Comparison of ENCODE assay signal across 10 cellular contexts in the genomic region with DNA sequence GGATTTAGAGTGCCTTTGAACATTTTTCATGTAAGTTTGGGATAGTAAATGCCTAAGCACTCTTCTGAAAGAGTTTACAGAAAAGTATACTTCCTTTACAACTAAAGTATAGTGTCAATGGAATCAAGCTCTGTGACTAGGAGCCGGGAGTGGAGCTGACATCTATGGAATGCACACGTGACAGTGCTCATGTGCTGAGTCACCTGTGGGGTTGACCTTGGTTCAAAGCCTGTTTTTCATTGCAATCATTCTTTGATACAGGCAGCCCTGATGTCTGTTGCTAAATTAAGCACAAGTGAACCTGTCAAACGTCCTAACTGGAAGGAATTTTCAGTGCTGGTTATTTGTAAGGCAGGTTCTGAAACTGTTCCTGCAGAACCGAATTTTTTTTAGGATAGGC.
DNase-seq lines count a peak whose midpoint lies in the region; ATAC-seq and TF ChIP-seq lines count a peak whose summit lies in the region.
"Had no signal": no experiment of that assay in that cellular context is flagged by ENCODE, and none has a peak within 500 bp of the region (broad histone marks: within the 10 kb centered on the region; RNA-seq: fewer than 3 reads in every experiment).

No MANE protein-coding gene starts in this region.

- H3K27me3 Mint-ChIP-seq in activated naive CD4-positive, alpha-beta T cell treated with anti-CD3 and anti-CD28 coated beads, Interleukin-2, amount 10 ng/mL, durations not matched to agents 7 days and 5 days: peaks cover 24% of the 10 kb centered on the region

- in situ Hi-C loops in brain microvascular endothelial cell (cut with HindIII; ENCODE audit: low pct_ligation_motif_present, low sequenced_read_pairs): no loop called here

- H3K4me1 ChIP-seq in stomach (peaks cover 0 to 22% (median 11%) of the 10 kb centered on the region in 4 donors), prostate gland (replicated peaks) (no peaks in the 10 kb centered on the region)

- H3K27me3 ChIP-seq in brain microvascular endothelial cell (replicated peaks) (no peaks in the 10 kb centered on the region), stomach (no peaks in the 10 kb centered on the region), prostate gland (replicated peaks; ENCODE audit: insufficient read depth) (peaks cover 4% of the 10 kb centered on the region)

- H3K36me3 ChIP-seq in brain microvascular endothelial cell (replicated peaks): no peaks in the 10 kb centered on the region
- no peaks in the 10 kb centered on the region for H3K36me3 ChIP-seq in stomach
- no peaks in the 10 kb centered on the region for H3K36me3 ChIP-seq in prostate gland

- ATAC-seq in HG03571 (IDR thresholded peaks at IDR 0.05; ENCODE audit: unreplicated experiment): no peak

- TF ChIP-seq POLR2A in stomach (IDR thresholded peaks at IDR 0.05): no peak
- no peak for TF ChIP-seq POLR2A in prostate gland (IDR thresholded peaks at IDR 0.05)

- no peak overlapping the region for H3K4me3 Mint-ChIP-seq in activated naive CD4-positive, alpha-beta T cell treated with anti-CD3 and anti-CD28 coated beads, Interleukin-2, amount 10 ng/mL, durations not matched to agents 7 days and 5 days
- H3K4me3 Mint-ChIP-seq: central memory CD8-positive, alpha-beta T cell; nephron progenitor cell had no signal

- CTCF ChIA-PET in activated naive CD4-positive, alpha-beta T cell treated with anti-CD3 and anti-CD28 coated beads, Interleukin-2, amount 10 ng/mL, durations not matched to agents 7 days and 5 days (lab: Charles Lee): no interaction called here

- WGBS in stomach, 5 donors: 7 to 18% (median 14%) methylated on average over 4 of the region's 4 CpGs
- 18% methylated on average over 4 of the region's 4 CpGs for WGBS in prostate gland

- TF ChIP-seq EP300 in stomach (IDR thresholded peaks at IDR 0.05): no peak

- no peak overlapping the region for H3K27ac Mint-ChIP-seq in activated naive CD4-positive, alpha-beta T cell treated with anti-CD3 and anti-CD28 coated beads, Interleukin-2, amount 10 ng/mL, durations not matched to agents 7 days and 5 days

- H3K4me3 ChIP-seq in brain microvascular endothelial cell (ENCODE audit: low read depth, low read length) (no peak overlapping the region), stomach (no peak overlapping the region), prostate gland (no peak overlapping the region)

- H3K27ac ChIP-seq in brain microvascular endothelial cell (no peak overlapping the region), stomach (peak overlapping the region in 4 of 5 donors; percentile 42 to 74 (median 67)), prostate gland (no peak overlapping the region)

- TF ChIP-seq CTCF in brain microvascular endothelial cell (IDR thresholded peaks at IDR 0.05; ENCODE audit: low read depth, low read length, missing control alignments) (no peak), stomach (IDR thresholded peaks at IDR 0.05) (no peak), prostate gland (IDR thresholded peaks at IDR 0.05) (no peak)

- H3K4me1 Mint-ChIP-seq in activated naive CD4-positive, alpha-beta T cell treated with anti-CD3 and anti-CD28 coated beads, Interleukin-2, amount 10 ng/mL, durations not matched to agents 7 days and 5 days: no peaks in the 10 kb centered on the region
- H3K4me1 Mint-ChIP-seq: central memory CD8-positive, alpha-beta T cell had no signal

- H3K9me3 Mint-ChIP-seq in activated naive CD4-positive, alpha-beta T cell treated with anti-CD3 and anti-CD28 coated beads, Interleukin-2, amount 10 ng/mL, durations not matched to agents 7 days and 5 days: peaks cover 33% of the 10 kb centered on the region

- H3K36me3 Mint-ChIP-seq in activated naive CD4-positive, alpha-beta T cell treated with anti-CD3 and anti-CD28 coated beads, Interleukin-2, amount 10 ng/mL, durations not matched to agents 7 days and 5 days: peaks cover 2% of the 10 kb centered on the region

- intact Hi-C loops in stomach (cut with DNase I; ENCODE audit: low total_unique reads): no loop called here
- intact Hi-C loops in prostate gland (cut with DNase I): no loop called here

- H3K9me3 ChIP-seq in stomach (peaks cover 0 to 42% (median 30%) of the 10 kb centered on the region in 4 donors), prostate gland (no peaks in the 10 kb centered on the region)

- DNase-seq in HS-27A (ENCODE audit: low read depth): peak; percentile 83
- DNase-seq in brain microvascular endothelial cell: peak; percentile 60
- peak; percentile 54 for DNase-seq in iPS-NIHi11 (ENCODE audit: low spot score)
- DNase-seq in stomach: peak; percentile 65
- DNase-seq in NCI-H2227 treated with DMSO at 0.1 percent for 48 hours (lab: John Stamatoyannopoulos, UW): no peak
- DNase-seq in activated naive CD4-positive, alpha-beta T cell treated with anti-CD3 and anti-CD28 coated beads, Interleukin-2, amount 10 ng/mL, durations not matched to agents 7 days and 5 days: no peak
- no peak for DNase-seq in prostate gland (ENCODE audit: low spot score)
- DNase-seq: nephron progenitor cell had no signal

Comparison
In these comparisons a context has a peak if more than half of its experiments do, and no peak if none do; other contexts are left out.
1. DNase-seq: peak in HS-27A (single experiment), brain microvascular endothelial cell (single experiment), iPS-NIHi11 (single experiment) and stomach (single experiment); none in NCI-H2227 treated with DMSO at 0.1 percent for 48 hours (single experiment), activated naive CD4-positive, alpha-beta T cell treated with anti-CD3 and anti-CD28 coated beads, Interleukin-2, amount 10 ng/mL, durations not matched to agents 7 days and 5 days (single experiment) and prostate gland (single experiment).
2. H3K27ac ChIP-seq: peak in stomach (4 of 5); none in brain microvascular endothelial cell (single experiment) and prostate gland (0 of 2).